ENCODE assay signal across 8 cellular contexts in the genomic region with DNA sequence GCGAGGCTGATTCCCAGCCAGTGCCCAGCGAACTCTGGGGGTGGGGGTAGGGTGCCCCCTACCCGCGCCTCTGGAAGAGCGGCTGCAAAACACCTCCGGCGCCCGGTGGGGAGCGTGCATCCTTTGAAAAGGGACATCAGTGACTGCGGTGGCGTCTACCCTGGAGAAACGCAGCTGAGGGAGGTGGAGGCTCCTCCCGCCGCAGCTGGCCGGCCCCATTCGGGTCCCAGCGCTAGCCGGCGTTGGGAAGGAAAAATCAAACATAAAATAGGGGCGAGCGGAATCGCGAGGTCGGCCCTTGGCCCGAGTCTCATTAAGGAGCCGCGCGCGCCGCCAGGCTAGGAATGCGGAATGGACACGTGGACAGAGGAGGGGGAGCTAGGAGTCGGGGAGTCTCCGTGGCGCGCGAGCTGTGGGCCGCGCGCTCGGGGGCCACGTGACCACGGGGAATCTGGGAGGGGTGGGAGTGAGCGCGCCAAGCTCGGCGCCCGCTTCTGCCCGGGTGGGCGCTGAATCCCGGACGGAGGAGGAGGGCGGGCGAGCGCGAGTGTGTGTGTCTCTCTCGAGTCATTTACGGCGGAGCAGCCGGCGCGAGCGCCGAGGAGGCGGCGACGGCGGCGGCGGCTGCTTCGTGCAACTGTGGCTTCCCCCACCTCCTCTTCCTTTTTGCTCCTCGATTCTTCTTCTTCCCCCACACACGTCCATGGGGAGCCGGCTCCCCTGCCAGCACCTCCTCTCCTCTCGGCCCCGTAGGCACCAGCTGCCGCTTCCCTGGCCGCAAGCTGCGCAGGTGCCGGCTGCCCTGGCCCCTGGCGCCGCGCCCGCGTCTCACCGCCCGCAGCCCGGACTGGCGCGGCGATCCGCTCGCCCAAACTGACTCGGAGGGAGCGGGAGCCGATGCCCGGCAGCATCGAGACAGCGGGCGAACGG. TPM values are rescaled to one million over a fixed set of nuclear protein-coding genes. Genes with fewer than 3 reads are reported as not detected.
DNase-seq lines count a peak whose midpoint lies in the region; ATAC-seq, FAIRE-seq and TF ChIP-seq lines count a peak whose summit lies in the region.

A gene with protein sequence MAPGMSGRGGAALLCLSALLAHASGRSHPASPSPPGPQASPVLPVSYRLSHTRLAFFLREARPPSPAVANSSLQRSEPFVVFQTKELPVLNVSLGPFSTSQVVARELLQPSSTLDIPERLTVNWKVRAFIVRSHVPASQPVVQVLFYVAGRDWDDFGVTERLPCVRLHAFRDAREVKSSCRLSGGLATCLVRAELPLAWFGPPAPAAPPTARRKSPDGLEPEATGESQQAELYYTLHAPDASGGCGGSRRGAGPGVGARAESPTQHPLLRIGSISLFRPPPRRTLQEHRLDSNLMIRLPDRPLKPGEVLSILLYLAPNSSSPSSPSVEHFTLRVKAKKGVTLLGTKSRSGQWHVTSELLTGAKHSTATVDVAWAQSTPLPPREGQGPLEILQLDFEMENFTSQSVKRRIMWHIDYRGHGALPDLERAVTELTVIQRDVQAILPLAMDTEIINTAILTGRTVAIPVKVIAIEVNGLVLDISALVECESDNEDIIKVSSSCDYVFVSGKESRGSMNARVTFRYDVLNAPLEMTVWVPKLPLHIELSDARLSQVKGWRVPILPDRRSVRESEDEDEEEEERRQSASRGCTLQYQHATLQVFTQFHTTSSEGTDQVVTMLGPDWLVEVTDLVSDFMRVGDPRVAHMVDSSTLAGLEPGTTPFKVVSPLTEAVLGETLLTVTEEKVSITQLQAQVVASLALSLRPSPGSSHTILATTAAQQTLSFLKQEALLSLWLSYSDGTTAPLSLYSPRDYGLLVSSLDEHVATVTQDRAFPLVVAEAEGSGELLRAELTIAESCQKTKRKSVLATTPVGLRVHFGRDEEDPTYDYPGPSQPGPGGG (N-terminal part only) (plus strand): TSS at position 566 of the 930 bp plus-strand sequence. CDS start 1,495 bp downstream, outside the sequence.

- DNase-seq in HEK293T (ENCODE audit: extremely low spot score) (peak; percentile 19), globus pallidus (ENCODE audit: low spot score) (peak; percentile 77), nucleus accumbens (lab: John Stamatoyannopoulos, UW) (peak in 54 of 56 donors; percentile 15 to 89 (median 67)), OCI-M2 (lab: John Stamatoyannopoulos, UW; ENCODE audit: unreplicated experiment) (no peak), erythroblast (lab: John Stamatoyannopoulos, UW) (no peak), RCC 7860 (ENCODE audit: low spot score) (no peak)
- DNase-seq in activated CD8-positive, alpha-beta memory T cell treated with anti-CD3 and anti-CD28 coated beads, Interleukin-2, amount 10 ng/mL, durations not matched to agents 7 days and 5 days = no peak

- no peak for FAIRE-seq in RCC 7860 (lab: Jason Lieb, UNC)

- no peaks in the 10 kb centered on the region for H3K36me3 Mint-ChIP-seq in activated CD8-positive, alpha-beta memory T cell treated with anti-CD3 and anti-CD28 coated beads, Interleukin-2, amount 10 ng/mL, durations not matched to agents 7 days and 5 days

- peak; percentile 20 for ATAC-seq in activated CD8-positive, alpha-beta memory T cell treated with anti-CD3 and anti-CD28 coated beads, Interleukin-2, amount 10 ng/mL, durations not matched to agents 7 days and 5 days

- H3K27me3 ChIP-seq in ACC112 (ENCODE audit: insufficient read depth, low read length) = peaks cover 92% of the 10 kb centered on the region

- TF ChIP-seq POLR2A in erythroblast (IDR thresholded peaks at IDR 0.05; ENCODE audit: low read length) = no peak

- H3K4me1 ChIP-seq in ACC112 (ENCODE audit: control insufficient read depth, insufficient read depth, low read length, unreplicated experiment) = no peaks in the 10 kb centered on the region

- no peaks in the 10 kb centered on the region for H3K36me3 ChIP-seq in ACC112 (ENCODE audit: insufficient read depth, low read length)

- peaks cover 87% of the 10 kb centered on the region for H3K27me3 Mint-ChIP-seq in activated CD8-positive, alpha-beta memory T cell treated with anti-CD3 and anti-CD28 coated beads, Interleukin-2, amount 10 ng/mL, durations not matched to agents 7 days and 5 days

- POLR2A ChIA-PET in HEK293T (lab: Yijun Ruan, JAX) = interaction anchor here (0.6 to 2.3 kb wide), 11 partner anchors 12 to 562 kb away, joined by 3 to 14 read pairs (median 3); a partner anchor contains a TSS

- peaks cover 5% of the 10 kb centered on the region for H3K4me1 Mint-ChIP-seq in activated CD8-positive, alpha-beta memory T cell treated with anti-CD3 and anti-CD28 coated beads, Interleukin-2, amount 10 ng/mL, durations not matched to agents 7 days and 5 days

- H3K79me2 ChIP-seq in ACC112 (ENCODE audit: control insufficient read depth, insufficient read depth, low read length, unreplicated experiment) = no peaks in the 10 kb centered on the region

- peak within 1 kb of the TSS; percentile 22 for H2AFZ ChIP-seq in ACC112 (ENCODE audit: low read length, unreplicated experiment)

- peak within 1 kb of the TSS; percentile 41 for H3K4me3 Mint-ChIP-seq in activated CD8-positive, alpha-beta memory T cell treated with anti-CD3 and anti-CD28 coated beads, Interleukin-2, amount 10 ng/mL, durations not matched to agents 7 days and 5 days

- no peak within 1 kb of the TSS for H3K27ac Mint-ChIP-seq in activated CD8-positive, alpha-beta memory T cell treated with anti-CD3 and anti-CD28 coated beads, Interleukin-2, amount 10 ng/mL, durations not matched to agents 7 days and 5 days

- H3K27ac ChIP-seq in ACC112 (ENCODE audit: low read depth, low read length) = no peak within 1 kb of the TSS

- no peaks in the 10 kb centered on the region for H3K9me3 Mint-ChIP-seq in activated CD8-positive, alpha-beta memory T cell treated with anti-CD3 and anti-CD28 coated beads, Interleukin-2, amount 10 ng/mL, durations not matched to agents 7 days and 5 days (ENCODE audit: low read depth)

- CTCF ChIA-PET in HEK293T (lab: Yijun Ruan, JAX) = interaction anchor here (1.4 kb wide), 1 partner anchor 37 kb away, joined by 4 read pairs; no protein-coding TSS in a partner anchor
- CTCF ChIA-PET in activated CD8-positive, alpha-beta memory T cell treated with anti-CD3 and anti-CD28 coated beads, Interleukin-2, amount 10 ng/mL, durations not matched to agents 7 days and 5 days (lab: Charles Lee) = interaction anchor here (1.0 to 1.4 kb wide), 2 partner anchors 59 to 379 kb away, joined by 3 to 5 read pairs; no protein-coding TSS in a partner anchor

- peak within 1 kb of the TSS; percentile 49 for H3K4me3 ChIP-seq in ACC112 (ENCODE audit: low read depth, low read length)

TF ChIP-seq in HEK293T, 16 proteins besides CTCF, POLR2A, EP300 and RAD21:
- TF ChIP-seq FOXK2 (IDR thresholded peaks at IDR 0.05) = no peak
- peak; percentile 55 for TF ChIP-seq L3MBTL2 (conservative IDR thresholded peaks at IDR 0.05)

RNA-seq across cellular contexts. Expression of the gene that starts here (rescaled TPM):
- total RNA-seq in activated CD8-positive, alpha-beta memory T cell treated with anti-CD3 and anti-CD28 coated beads, Interleukin-2, amount 10 ng/mL, durations not matched to agents 7 days and 5 days = not detected

Comparison
In these comparisons a context has a peak if more than half of its experiments do, and no peak if none do; other contexts are left out.
1. Peak in ATAC-seq in activated CD8-positive, alpha-beta memory T cell treated with anti-CD3 and anti-CD28 coated beads, Interleukin-2, amount 10 ng/mL, durations not matched to agents 7 days and 5 days; RNA of the gene not detected or under 1 TPM.
2. DNase-seq: peak in HEK293T (single experiment), globus pallidus (single experiment) and nucleus accumbens (54 of 56); none in activated CD8-positive, alpha-beta memory T cell treated with anti-CD3 and anti-CD28 coated beads, Interleukin-2, amount 10 ng/mL, durations not matched to agents 7 days and 5 days (single experiment), OCI-M2 (single experiment), erythroblast (0 of 2) and RCC 7860 (single experiment).